24 cellular contexts compared by ENCODE assay signal in genomic region chr11:113411536-113411935, GRCh38. TPM values are rescaled to one million over a fixed set of nuclear protein-coding genes. Genes with fewer than 3 reads are reported as not detected.
"Had no signal": no experiment of that assay in that cellular context is flagged by ENCODE, and none has a peak within 500 bp of the region (broad histone marks: within the 10 kb centered on the region; RNA-seq: fewer than 3 reads in every experiment).

No MANE protein-coding gene starts in this region.

- H3K27ac Mint-ChIP-seq: activated CD4-positive, alpha-beta memory T cell treated with anti-CD3 and anti-CD28 coated beads, Interleukin-2, amount 10 ng/mL, durations not matched to agents 7 days and 5 days; activated CD4-positive, alpha-beta T cell treated with anti-CD3 and anti-CD28 coated beads, Interleukin-2, amount 10 ng/mL, durations not matched to agents 7 days and 5 days; activated T-cell treated with anti-CD3 and anti-CD28 coated beads, Interleukin-2, amount 50 U/mL, for 24 hours; activated T-helper 17 cell treated with anti-CD3 and anti-CD28 coated beads, Interleukin-2, amount 50 U/mL, for 72 hours; memory B cell; naive thymus-derived CD4-positive, alpha-beta T cell; stimulated activated effector memory CD8-positive, alpha-beta T cell treated with anti-CD3 and anti-CD28 coated beads, Interleukin-12 subunit alpha, Interleukin-12 subunit beta, amount 100 ng/mL, for 72 hours; stimulated activated naive CD8-positive, alpha-beta T cell treated with anti-CD3 and anti-CD28 coated beads, Interleukin-15, Interleukin-2, amounts not matched to agents 100 ng/mL and 50 ng/mL, for 24 hours; type B pancreatic cell had no signal

- H3K4me1 Mint-ChIP-seq: activated CD4-positive, alpha-beta memory T cell treated with anti-CD3 and anti-CD28 coated beads, Interleukin-2, amount 10 ng/mL, durations not matched to agents 7 days and 5 days; activated CD4-positive, alpha-beta T cell treated with anti-CD3 and anti-CD28 coated beads, Interleukin-2, amount 10 ng/mL, durations not matched to agents 7 days and 5 days; activated T-helper 17 cell treated with anti-CD3 and anti-CD28 coated beads, Interleukin-2, amount 50 U/mL, for 72 hours; naive thymus-derived CD4-positive, alpha-beta T cell; stimulated activated effector memory CD8-positive, alpha-beta T cell treated with anti-CD3 and anti-CD28 coated beads, Interleukin-12 subunit alpha, Interleukin-12 subunit beta, amount 100 ng/mL, for 72 hours had no signal

- H3K27me3 Mint-ChIP-seq: activated CD4-positive, alpha-beta memory T cell treated with anti-CD3 and anti-CD28 coated beads, Interleukin-2, amount 10 ng/mL, durations not matched to agents 7 days and 5 days; activated CD4-positive, alpha-beta T cell treated with anti-CD3 and anti-CD28 coated beads, Interleukin-2, amount 10 ng/mL, durations not matched to agents 7 days and 5 days; stimulated activated naive CD8-positive, alpha-beta T cell treated with anti-CD3 and anti-CD28 coated beads, Interleukin-15, Interleukin-2, amounts not matched to agents 100 ng/mL and 50 ng/mL, for 24 hours had no signal

- H3K4me3 Mint-ChIP-seq: activated CD4-positive, alpha-beta memory T cell treated with anti-CD3 and anti-CD28 coated beads, Interleukin-2, amount 10 ng/mL, durations not matched to agents 7 days and 5 days; activated CD4-positive, alpha-beta T cell treated with anti-CD3 and anti-CD28 coated beads, Interleukin-2, amount 10 ng/mL, durations not matched to agents 7 days and 5 days; activated T-cell treated with anti-CD3 and anti-CD28 coated beads, Interleukin-2, amount 50 U/mL, for 24 hours; activated T-helper 17 cell treated with anti-CD3 and anti-CD28 coated beads, Interleukin-2, amount 50 U/mL, for 72 hours; memory B cell; naive thymus-derived CD4-positive, alpha-beta T cell; stimulated activated effector memory CD8-positive, alpha-beta T cell treated with anti-CD3 and anti-CD28 coated beads, Interleukin-12 subunit alpha, Interleukin-12 subunit beta, amount 100 ng/mL, for 72 hours; stimulated activated naive CD8-positive, alpha-beta T cell treated with anti-CD3 and anti-CD28 coated beads, Interleukin-15, Interleukin-2, amounts not matched to agents 100 ng/mL and 50 ng/mL, for 24 hours; type B pancreatic cell had no signal

- DNase-seq: activated CD4-positive, alpha-beta memory T cell treated with anti-CD3 and anti-CD28 coated beads, Interleukin-2, amount 10 ng/mL, durations not matched to agents 7 days and 5 days; activated CD4-positive, alpha-beta T cell treated with anti-CD3 and anti-CD28 coated beads for 1 hour; activated CD4-positive, alpha-beta T cell treated with anti-CD3 and anti-CD28 coated beads, Interleukin-2, amount 10 ng/mL, durations not matched to agents 7 days and 5 days; activated CD8-positive, alpha-beta memory T cell treated with anti-CD3 and anti-CD28 coated beads, Interleukin-2, amount 50 U/mL, for 48 hours; activated gamma-delta T cell treated with Interleukin-2 at 50 U/mL for 16 hours; activated naive CD4-positive, alpha-beta T cell treated with anti-CD3 and anti-CD28 coated beads, Interleukin-2, amount 50 U/mL, for 16 hours; activated T-cell treated with anti-CD3 and anti-CD28 coated beads, Interleukin-2, amount 50 U/mL, for 24 hours; amygdala; central memory CD4-positive, alpha-beta T cell; foreskin fibroblast; heart left ventricle; midbrain; naive thymus-derived CD4-positive, alpha-beta T cell; pancreas; retina; stimulated activated CD4-positive, alpha-beta T cell treated with anti-CD3 and anti-CD28 coated beads, Interleukin-12 subunit alpha, Interleukin-12 subunit beta, amount 100 ng/mL, for 4 hours; stimulated activated CD4-positive, alpha-beta T cell treated with anti-CD3 and anti-CD28 coated beads, Interleukin-4, amount 100 ng/mL, for 1 hour; uterus had no signal

- H3K9me3 Mint-ChIP-seq: activated CD4-positive, alpha-beta memory T cell treated with anti-CD3 and anti-CD28 coated beads, Interleukin-2, amount 10 ng/mL, durations not matched to agents 7 days and 5 days; activated CD4-positive, alpha-beta T cell treated with anti-CD3 and anti-CD28 coated beads, Interleukin-2, amount 10 ng/mL, durations not matched to agents 7 days and 5 days; activated T-cell treated with anti-CD3 and anti-CD28 coated beads, Interleukin-2, amount 50 U/mL, for 24 hours; activated T-helper 17 cell treated with anti-CD3 and anti-CD28 coated beads, Interleukin-2, amount 50 U/mL, for 72 hours; naive thymus-derived CD4-positive, alpha-beta T cell; stimulated activated effector memory CD8-positive, alpha-beta T cell treated with anti-CD3 and anti-CD28 coated beads, Interleukin-12 subunit alpha, Interleukin-12 subunit beta, amount 100 ng/mL, for 72 hours; stimulated activated naive CD8-positive, alpha-beta T cell treated with anti-CD3 and anti-CD28 coated beads, Interleukin-15, Interleukin-2, amounts not matched to agents 100 ng/mL and 50 ng/mL, for 24 hours; type B pancreatic cell had no signal

- H3K36me3 Mint-ChIP-seq: memory B cell; naive thymus-derived CD4-positive, alpha-beta T cell; stimulated activated effector memory CD8-positive, alpha-beta T cell treated with anti-CD3 and anti-CD28 coated beads, Interleukin-12 subunit alpha, Interleukin-12 subunit beta, amount 100 ng/mL, for 72 hours; type B pancreatic cell had no signal

- FAIRE-seq: pancreas had no signal

RNA-seq across cellular contexts. Expression of gene ANKK1, which starts 24.0 kb away (rescaled TPM):
- total RNA-seq: activated CD4-positive, alpha-beta memory T cell treated with anti-CD3 and anti-CD28 coated beads, Interleukin-2, amount 10 ng/mL, durations not matched to agents 7 days and 5 days had no signal
- polyA plus RNA-seq: neural cell had no signal
